Comparison of ENCODE assay signal across 4 cellular contexts in the genomic region with DNA sequence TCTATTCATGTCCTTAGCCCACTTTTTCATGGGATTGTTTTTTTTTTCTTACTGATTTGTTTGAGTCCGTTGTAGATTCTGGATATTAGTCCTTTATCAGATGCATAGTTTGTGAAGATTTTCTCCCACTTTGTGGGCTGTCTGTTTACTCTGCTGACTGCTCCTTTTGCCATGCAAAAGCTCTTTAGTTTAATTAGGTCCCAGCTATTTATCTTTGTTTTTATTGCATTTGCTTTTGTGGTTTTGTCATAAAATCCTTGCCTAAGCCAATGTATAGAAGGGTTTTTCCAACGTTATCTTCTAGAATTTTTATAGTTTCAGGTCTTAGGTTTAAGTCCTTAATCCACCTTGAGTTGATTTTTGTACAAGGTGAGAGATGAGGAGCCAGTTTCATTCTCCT.
DNase-seq lines count a peak whose midpoint lies in the region; ATAC-seq and TF ChIP-seq lines count a peak whose summit lies in the region.
"Not testable (repeated sequence)": the region's sequence is repeated elsewhere in the genome, so short reads cannot be mapped to it uniquely, and the experiment has no call there.

No MANE protein-coding gene starts in this region.

- not testable (repeated sequence) for H3K4me1 ChIP-seq in HAP-1; PC-3 (ENCODE audit: insufficient read depth, low read length)

- H3K27ac ChIP-seq in PC-3 (ENCODE audit: low read length) = not testable (repeated sequence)

- H3K36me3 Mint-ChIP-seq in mesothelial cell of epicardium = not testable (repeated sequence)

- peaks cover 35% of the 10 kb centered on the region for H3K9me3 Mint-ChIP-seq in mesothelial cell of epicardium

- not testable (repeated sequence) for H3K4me1 Mint-ChIP-seq in mesothelial cell of epicardium

- not testable (repeated sequence) for H3K79me2 ChIP-seq in PC-3 (ENCODE audit: low read length)

- CTCF ChIA-PET in PC-3 (lab: Charles Lee) = interaction anchor here (0.7 kb wide), 1 partner anchor 145 kb away, joined by 4 read pairs; no protein-coding TSS in a partner anchor

- H3K9me2 ChIP-seq in PC-3 (replicated peaks; ENCODE audit: low read length) = not testable (repeated sequence)

- BruUV-seq in PC-3 (replicated peaks; lab: Mats Ljungman, UMichigan) = not testable (repeated sequence)

- not testable (repeated sequence) for H3K36me3 ChIP-seq in HAP-1 (replicated peaks); PC-3 (ENCODE audit: low read depth, low read length)

- POLR2A ChIA-PET in PC-3 (lab: Charles Lee; ENCODE audit: unreplicated experiment) = not testable (repeated sequence)

- not testable (repeated sequence) for ATAC-seq in PC-3

- DNase-seq in HAP-1 (ENCODE audit: low spot score in 2 of 2) (peak; percentile 10 to 34), HT-29 (ENCODE audit: low spot score) (peak; percentile 22), PC-3 (peak; percentile 43)
- not testable (repeated sequence) for DNase-seq in mesothelial cell of epicardium (ENCODE audit: low spot score in 2 of 2, unreplicated experiment in 2 of 2)

- not testable (repeated sequence) for H3K27me3 Mint-ChIP-seq in mesothelial cell of epicardium (ENCODE audit: low read depth)

- not testable (repeated sequence) for H4K20me1 ChIP-seq in PC-3 (ENCODE audit: low read length)

- H3K27ac Mint-ChIP-seq in mesothelial cell of epicardium = peak overlapping the region; percentile 50

- not testable (repeated sequence) for H3K27me3 ChIP-seq in HAP-1 (ENCODE audit: low read depth); PC-3 (ENCODE audit: low read length)

- intact Hi-C loops in PC-3 (cut with micrococcal nuclease) = loop anchor here (2.0 to 10.0 kb wide), 2 partner anchors 24 to 82 kb away; no protein-coding TSS in a partner anchor

- not testable (repeated sequence) for H3K9ac ChIP-seq in PC-3 (ENCODE audit: low read length)

- H2AFZ ChIP-seq in PC-3 (ENCODE audit: low read length) = not testable (repeated sequence)

- not testable (repeated sequence) for H3F3A ChIP-seq in PC-3 (ENCODE audit: low read length, unreplicated experiment)

- not testable (repeated sequence) for H3K4me3 Mint-ChIP-seq in mesothelial cell of epicardium

- H3K9me3 ChIP-seq in HAP-1; PC-3 (ENCODE audit: low read length): not testable (repeated sequence)

- in situ Hi-C loops in HAP-1 (cut with MboI; ENCODE audit: low sequenced_read_pairs) = not testable (repeated sequence)

- H3K4me3 ChIP-seq in HAP-1; PC-3 (ENCODE audit: low read length): not testable (repeated sequence)

- H3K4me2 ChIP-seq in PC-3 (ENCODE audit: low read length) = not testable (repeated sequence)

- TF ChIP-seq CTCF in PC-3 (conservative IDR thresholded peaks at IDR 0.05; ENCODE audit: low read depth, low read length); mesothelial cell of epicardium (IDR thresholded peaks at IDR 0.05; ENCODE audit: unreplicated experiment): not testable (repeated sequence)
